ENCODE assay signal across 9 cellular contexts in the genomic region with DNA sequence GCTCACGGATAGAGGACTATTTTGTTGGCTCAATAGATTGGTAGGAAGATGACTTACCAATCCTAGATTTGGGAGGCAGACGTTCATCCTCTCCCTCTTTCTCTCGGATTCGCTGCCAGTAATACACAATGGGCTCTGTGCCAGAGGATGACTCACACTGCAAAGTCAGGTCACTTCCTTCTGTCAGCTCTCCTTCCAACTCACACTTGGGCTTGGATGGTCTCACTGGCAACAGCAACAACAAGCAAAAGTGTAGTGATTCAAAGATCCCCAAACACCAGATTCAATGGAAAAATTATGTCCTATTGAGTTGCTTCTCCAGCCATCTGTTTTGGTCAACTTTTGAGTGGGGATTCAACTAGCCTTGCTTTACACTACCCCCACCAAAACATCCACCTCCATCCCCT. TPM values are rescaled to one million over a fixed set of nuclear protein-coding genes. Genes with fewer than 3 reads are reported as not detected.
DNase-seq lines count a peak whose midpoint lies in the region; ATAC-seq and TF ChIP-seq lines count a peak whose summit lies in the region.
"Had no signal": no experiment of that assay in that cellular context is flagged by ENCODE, and none has a peak within 500 bp of the region (broad histone marks: within the 10 kb centered on the region; RNA-seq: fewer than 3 reads in every experiment).

No MANE protein-coding gene starts in this region.

- H3K4me1 ChIP-seq in fibroblast of lung (ENCODE audit: control insufficient read depth, extremely low read depth, insufficient read depth, low read length) = peaks cover 6% of the 10 kb centered on the region
- H3K4me1 ChIP-seq in osteoblast (ENCODE audit: insufficient read depth, low read length) = peaks cover 16% of the 10 kb centered on the region
- no peaks in the 10 kb centered on the region for H3K4me1 ChIP-seq in urinary bladder (ENCODE audit: insufficient read depth)

- H3K4me3 ChIP-seq in fibroblast of lung (replicated peaks in 1 of 4; ENCODE audit: control extremely low read depth in 1 of 4, insufficient read depth in 1 of 4, low read depth in 3 of 4, low read length in 4 of 4) (no peak overlapping the region), osteoblast (ENCODE audit: insufficient read depth, low read length) (no peak overlapping the region), urinary bladder (ENCODE audit: low read depth, low read length) (no peak overlapping the region)
- H3K4me3 ChIP-seq: skin epidermis had no signal

- H3K27me3 ChIP-seq in fibroblast of lung (ENCODE audit: control insufficient read depth, insufficient read depth, low read length) = no peaks in the 10 kb centered on the region
- no peaks in the 10 kb centered on the region for H3K27me3 ChIP-seq in osteoblast (ENCODE audit: insufficient read depth, low read length)

- H2AFZ ChIP-seq in fibroblast of lung (ENCODE audit: low read length) (no peak overlapping the region), osteoblast (ENCODE audit: low read length) (no peak overlapping the region)

- peak; percentile 96 for DNase-seq in ELR (ENCODE audit: low read depth)
- DNase-seq in NCI-H69 (lab: John Stamatoyannopoulos, UW) = peak; percentile 88
- DNase-seq in activated CD8-positive, alpha-beta memory T cell treated with anti-CD3 and anti-CD28 coated beads for 24 hours = peak; percentile 60
- peak; percentile 95 to 98 for DNase-seq in fibroblast of lung (ENCODE audit: low read depth in 2 of 2)
- peak; percentile 79 for DNase-seq in osteoblast (ENCODE audit: insufficient read length, low spot score, missing footprints)
- no peak for DNase-seq in hippocampal formation (lab: John Stamatoyannopoulos, UW)

- H3K79me2 ChIP-seq in fibroblast of lung (ENCODE audit: control insufficient read depth, insufficient read depth, low read length) = no peaks in the 10 kb centered on the region
- H3K79me2 ChIP-seq in osteoblast (ENCODE audit: insufficient read depth, low read length) = peaks cover 35% of the 10 kb centered on the region

- H3K9me3 ChIP-seq in fibroblast of lung (ENCODE audit: control insufficient read depth, insufficient read depth, low read depth, low read length) = no peaks in the 10 kb centered on the region
- H3K9me3 ChIP-seq in osteoblast (ENCODE audit: low read depth, low read length) = no peaks in the 10 kb centered on the region

- no peak overlapping the region for H3K9ac ChIP-seq in fibroblast of lung (ENCODE audit: insufficient read depth, low read length)

- 3% methylated on average over 4 of the region's 4 CpGs for WGBS in urinary bladder

- H4K20me1 ChIP-seq in fibroblast of lung (ENCODE audit: control insufficient read depth, extremely low read depth, insufficient read depth, low read length) (no peaks in the 10 kb centered on the region), osteoblast (ENCODE audit: insufficient read depth, low read length) (peaks cover 19% of the 10 kb centered on the region)

- ATAC-seq in GM19452 (IDR thresholded peaks at IDR 0.05; ENCODE audit: unreplicated experiment) = no peak

- H3K27ac ChIP-seq in fibroblast of lung (ENCODE audit: insufficient read depth, low read length) = peak overlapping the region; percentile 78
- H3K27ac ChIP-seq in osteoblast (ENCODE audit: low read depth, low read length) = peak overlapping the region; percentile 93
- H3K27ac ChIP-seq in urinary bladder (ENCODE audit: low read depth) = peak overlapping the region; percentile 45

- no peak overlapping the region for H3K4me2 ChIP-seq in fibroblast of lung (ENCODE audit: extremely low read depth, insufficient read depth, low read length)
- no peak overlapping the region for H3K4me2 ChIP-seq in osteoblast (ENCODE audit: insufficient read depth, low read length)

- TF ChIP-seq CTCF in fibroblast of lung (conservative IDR thresholded peaks at IDR 0.05 in 1 of 2, IDR thresholded peaks at IDR 0.05 in 1 of 2; ENCODE audit: low read depth in 1 of 2, low read length in 2 of 2) = no peak
- no peak for TF ChIP-seq CTCF in osteoblast (IDR thresholded peaks at IDR 0.05; ENCODE audit: extremely low read depth, low read depth, low read length)

- H3K36me3 ChIP-seq in fibroblast of lung (ENCODE audit: control insufficient read depth, insufficient read depth, low read length) (peaks cover 6% of the 10 kb centered on the region), osteoblast (ENCODE audit: insufficient read depth, low read length) (peaks cover 72% of the 10 kb centered on the region), urinary bladder (ENCODE audit: insufficient read depth) (no peaks in the 10 kb centered on the region)

RNA-seq across cellular contexts. Expression of a gene that starts 21.7 kb away (rescaled TPM):
- total RNA-seq in fibroblast of lung = 2,158 and 2,829 TPM in 2 replicates
- 2,431 and 3,603 TPM in 2 replicates for polyA plus RNA-seq in fibroblast of lung
- polyA plus RNA-seq in fibroblast of lung (2012) = 1,300 and 1,880 TPM in 2 replicates
- polyA minus RNA-seq in fibroblast of lung (ENCODE audit: low replicate concordance) = 1,673 and 3,479 TPM in 2 replicates
- 2,226 and 2,227 TPM in 2 replicates for total RNA-seq in osteoblast
- 1,836 TPM for total RNA-seq in urinary bladder
- polyA plus RNA-seq in urinary bladder = 717 TPM

Comparison
In these comparisons a context has a peak if more than half of its experiments do, and no peak if none do; other contexts are left out.
1. DNase-seq: peak in ELR (single experiment), NCI-H69 (single experiment), activated CD8-positive, alpha-beta memory T cell treated with anti-CD3 and anti-CD28 coated beads for 24 hours (single experiment), fibroblast of lung (2 of 2) and osteoblast (single experiment); none in hippocampal formation (0 of 2).
2. Peak in every context shown above with its lines, with median percentiles within 50 percentile points of each other: H3K27ac ChIP-seq.